Comparison of ENCODE assay signal across 22 cellular contexts in genomic region chr1:178960781-178961180, GRCh38.
DNase-seq lines count a peak whose midpoint lies in the region; ATAC-seq, FAIRE-seq and TF ChIP-seq lines count a peak whose summit lies in the region.
"Had no signal": no experiment of that assay in that cellular context is flagged by ENCODE, and none has a peak within 500 bp of the region (broad histone marks: within the 10 kb centered on the region; RNA-seq: fewer than 3 reads in every experiment).

No MANE protein-coding gene starts in this region.

- H2BK20ac ChIP-seq in H1 (ENCODE audit: low read length): no peak overlapping the region

- H3K4me3 Mint-ChIP-seq in activated CD4-positive, alpha-beta memory T cell treated with anti-CD3 and anti-CD28 coated beads, Interleukin-2, amount 10 ng/mL, durations not matched to agents 7 days and 5 days: no peak overlapping the region
- H3K4me3 Mint-ChIP-seq in WTC11: no peak overlapping the region
- H3K4me3 Mint-ChIP-seq: CD4-positive, CD25-positive, alpha-beta regulatory T cell; CD8-positive, alpha-beta memory T cell; H9 had no signal

- H3K9me3 ChIP-seq in H1 (ENCODE audit: insufficient read depth in 2 of 2, low read depth in 1 of 2, low read length in 1 of 2): peaks cover 4 to 5% of the 10 kb centered on the region in 2 experiments; a peak in 2 of 4 replicates
- H3K9me3 ChIP-seq in effector memory CD4-positive, alpha-beta T cell (ENCODE audit: control insufficient read depth, low read length): no peaks in the 10 kb centered on the region
- H3K9me3 ChIP-seq: BE2C had no signal

- H3K27ac Mint-ChIP-seq in activated CD4-positive, alpha-beta memory T cell treated with anti-CD3 and anti-CD28 coated beads, Interleukin-2, amount 10 ng/mL, durations not matched to agents 7 days and 5 days: no peak overlapping the region
- H3K27ac Mint-ChIP-seq in WTC11: no peak overlapping the region
- H3K27ac Mint-ChIP-seq: CD4-positive, CD25-positive, alpha-beta regulatory T cell; H9 had no signal

- H3K4me1 Mint-ChIP-seq in activated CD4-positive, alpha-beta memory T cell treated with anti-CD3 and anti-CD28 coated beads, Interleukin-2, amount 10 ng/mL, durations not matched to agents 7 days and 5 days: no peaks in the 10 kb centered on the region
- H3K4me1 Mint-ChIP-seq in WTC11: no peaks in the 10 kb centered on the region
- H3K4me1 Mint-ChIP-seq: CD4-positive, CD25-positive, alpha-beta regulatory T cell; CD8-positive, alpha-beta memory T cell had no signal

- no peaks in the 10 kb centered on the region for H3K4me1 ChIP-seq in H1 (replicated peaks in 1 of 4; ENCODE audit: control insufficient read depth in 3 of 4, insufficient read depth in 4 of 4, low read length in 3 of 4)
- H3K4me1 ChIP-seq in effector memory CD4-positive, alpha-beta T cell (ENCODE audit: control insufficient read depth, insufficient read depth, low read length, poor library complexity, severe bottlenecking): no peaks in the 10 kb centered on the region
- H3K4me1 ChIP-seq: BE2C had no signal

- ATAC-seq in WTC11 (no peak), GM21526 (IDR thresholded peaks at IDR 0.05; ENCODE audit: low FRiP score, unreplicated experiment) (no peak)
- ATAC-seq: HepG2 had no signal

- no peak for FAIRE-seq in H1 (lab: Jason Lieb, UNC)
- FAIRE-seq: GM12891, GM18507, HepG2 had no signal

- H4K5ac ChIP-seq in H1 (ENCODE audit: insufficient read length, low read depth, low read length): no peak overlapping the region

- H2BK120ac ChIP-seq in H1 (replicated peaks; ENCODE audit: low read depth, low read length): no peak overlapping the region

- no peaks in the 10 kb centered on the region for H3K36me3 Mint-ChIP-seq in activated CD4-positive, alpha-beta memory T cell treated with anti-CD3 and anti-CD28 coated beads, Interleukin-2, amount 10 ng/mL, durations not matched to agents 7 days and 5 days (ENCODE audit: low read depth)
- peaks cover 10% of the 10 kb centered on the region for H3K36me3 Mint-ChIP-seq in WTC11
- H3K36me3 Mint-ChIP-seq: CD4-positive, CD25-positive, alpha-beta regulatory T cell; CD8-positive, alpha-beta memory T cell had no signal

- TF ChIP-seq EP300 in H1 (IDR thresholded peaks at IDR 0.05; ENCODE audit: borderline replicate concordance in 1 of 2, low read depth in 2 of 2, low read length in 2 of 2): no peak

- H3K23ac ChIP-seq in H1 (ENCODE audit: insufficient read length): no peak overlapping the region

- no peaks in the 10 kb centered on the region for H3K9me3 Mint-ChIP-seq in activated CD4-positive, alpha-beta memory T cell treated with anti-CD3 and anti-CD28 coated beads, Interleukin-2, amount 10 ng/mL, durations not matched to agents 7 days and 5 days
- H3K9me3 Mint-ChIP-seq in WTC11: peaks cover 25% of the 10 kb centered on the region

- H3K4me3 ChIP-seq in AG10803 (ENCODE audit: low read length): no peak overlapping the region
- H3K4me3 ChIP-seq in H1 (ENCODE audit: extremely low read depth in 1 of 4, insufficient read depth in 2 of 4, low read depth in 3 of 4, low read length in 4 of 4): no peak overlapping the region
- no peak overlapping the region for H3K4me3 ChIP-seq in effector memory CD4-positive, alpha-beta T cell (ENCODE audit: insufficient read depth, low read depth, low read length, poor library complexity, severe bottlenecking)

- no peaks in the 10 kb centered on the region for H3K36me3 ChIP-seq in H1 (ENCODE audit: control insufficient read depth in 2 of 4, insufficient read depth in 4 of 4, low read length in 3 of 4)
- no peaks in the 10 kb centered on the region for H3K36me3 ChIP-seq in effector memory CD4-positive, alpha-beta T cell (ENCODE audit: control insufficient read depth, insufficient read depth, low read length)
- H3K36me3 ChIP-seq: BE2C had no signal

- H3K27me3 ChIP-seq in H1 (replicated peaks in 1 of 4; ENCODE audit: control insufficient read depth in 3 of 4, extremely low read depth in 1 of 4, insufficient read depth in 3 of 4, low read length in 3 of 4): no peaks in the 10 kb centered on the region
- no peaks in the 10 kb centered on the region for H3K27me3 ChIP-seq in effector memory CD4-positive, alpha-beta T cell (replicated peaks; ENCODE audit: control insufficient read depth, insufficient read depth, low read length, poor library complexity, severe bottlenecking)
- H3K27me3 ChIP-seq: BE2C had no signal

- H4K20me1 ChIP-seq in H1 (replicated peaks in 1 of 2; ENCODE audit: control insufficient read depth in 1 of 2, insufficient read depth in 2 of 2, low read length in 2 of 2): no peaks in the 10 kb centered on the region

- TF ChIP-seq CTCF in AG10803 (conservative IDR thresholded peaks at IDR 0.05; ENCODE audit: low read length) (no peak), GM13977 (IDR thresholded peaks at IDR 0.05; ENCODE audit: extremely low read depth, insufficient read depth, missing control alignments) (no peak), H1 (IDR thresholded peaks at IDR 0.05; ENCODE audit: control extremely low read depth in 1 of 3, insufficient read depth in 1 of 3, low read depth in 1 of 3, low read length in 3 of 3) (no peak), WTC11 (IDR thresholded peaks at IDR 0.05) (no peak)

- 88% methylated on average over 6 of the region's 6 CpGs; no CpG with 5 or more reads in 1 of the 2 experiments for WGBS in H1 (ENCODE audit: extremely low coverage in 1 of 2, insufficient coverage in 1 of 2, insufficient read length in 1 of 2, insufficient replicate concordance in 2 of 2, low coverage in 1 of 2, low lambda C conversion rate in 2 of 2, missing lambda C conversion rate in 1 of 2), 2 experiments

- H3K18ac ChIP-seq in H1 (ENCODE audit: extremely low read depth, low read length): no peak overlapping the region

- DNase-seq in AG10803 (ENCODE audit: low read depth) (peak; percentile 30), GM13977 (ENCODE audit: low spot score) (peak; percentile 3), H1 (ENCODE audit: low read depth in 1 of 2, low spot score in 2 of 2) (no peak), mesenteric fat pad (ENCODE audit: low spot score) (peak; percentile 85), WTC11 (ENCODE audit: low spot score) (no peak)
- DNase-seq in activated CD4-positive, alpha-beta memory T cell treated with anti-CD3 and anti-CD28 coated beads, Interleukin-2, amount 10 ng/mL, durations not matched to agents 7 days and 5 days: no peak
- no peak for DNase-seq in effector memory CD4-positive, alpha-beta T cell
- DNase-seq: BE2C; C1 segment of cervical spinal cord; CD4-positive, CD25-positive, alpha-beta regulatory T cell; CD8-positive, alpha-beta memory T cell; COR-L47; DMS 273 treated with DMSO at 0.1 percent for 48 hours; DMS53; DND-41; EL; GOT3; H9 had no signal

- H3K9ac ChIP-seq in H1 (replicated peaks in 1 of 4; ENCODE audit: extremely low read depth in 1 of 4, low read depth in 3 of 4, low read length in 3 of 4): no peak overlapping the region

- no peak overlapping the region for H3K27ac ChIP-seq in H1 (ENCODE audit: low read depth, low read length)
- no peak overlapping the region for H3K27ac ChIP-seq in effector memory CD4-positive, alpha-beta T cell (ENCODE audit: insufficient read depth, low read length, poor library complexity, severe bottlenecking)

- no peaks in the 10 kb centered on the region for H3K23me2 ChIP-seq in H1 (ENCODE audit: low read depth, low read length)

- no peak overlapping the region for H3K4ac ChIP-seq in H1 (replicated peaks; ENCODE audit: insufficient read length, low read depth, low read length)

- 0 out of 2 replicates have a peak overlapping the region, but pooled peaks have one; percentile 81 for H2AFZ ChIP-seq in H1 (ENCODE audit: low read length)

- H3K14ac ChIP-seq in H1 (ENCODE audit: insufficient read length): no peak overlapping the region

- no peak overlapping the region for H3K56ac ChIP-seq in H1 (replicated peaks; ENCODE audit: insufficient read length, low read depth, low read length)

- H3K79me1 ChIP-seq in H1 (ENCODE audit: low read depth, low read length): no peaks in the 10 kb centered on the region

- TF ChIP-seq POLR2A in H1 (IDR thresholded peaks at IDR 0.05; ENCODE audit: control extremely low read depth in 1 of 2, low read depth in 2 of 2, low read length in 2 of 2): no peak

- no peak for TF ChIP-seq RAD21 in H1 (IDR thresholded peaks at IDR 0.05 in 1 of 2, conservative IDR thresholded peaks at IDR 0.05 in 1 of 2; ENCODE audit: low read depth in 2 of 2, low read length in 2 of 2)

- H4K8ac ChIP-seq in H1 (ENCODE audit: extremely low read depth, insufficient read depth, low read length): no peak overlapping the region

- H4K91ac ChIP-seq in H1 (replicated peaks; ENCODE audit: insufficient read length, low read length): no peak overlapping the region

- in situ Hi-C loops in GM13977 (cut with MboI; ENCODE audit: low pct_unique_long_range_greater_than_20kb, low sequenced_read_pairs, unreplicated experiment): no loop called here

- no peak overlapping the region for H3K4me2 ChIP-seq in H1 (ENCODE audit: insufficient read depth in 1 of 2, low read depth in 2 of 2, low read length in 2 of 2)

- H2BK5ac ChIP-seq in H1 (ENCODE audit: low read depth, low read length): no peak overlapping the region

- no peaks in the 10 kb centered on the region for H3K27me3 Mint-ChIP-seq in activated CD4-positive, alpha-beta memory T cell treated with anti-CD3 and anti-CD28 coated beads, Interleukin-2, amount 10 ng/mL, durations not matched to agents 7 days and 5 days
- H3K27me3 Mint-ChIP-seq in WTC11 (ENCODE audit: low read depth): 0 out of 2 replicates have a peak, but pooled peaks cover 3% of the 10 kb centered on the region
- H3K27me3 Mint-ChIP-seq: CD4-positive, CD25-positive, alpha-beta regulatory T cell had no signal

- H3K79me2 ChIP-seq in H1 (ENCODE audit: control insufficient read depth in 1 of 2, insufficient read depth in 2 of 2, low read length in 2 of 2): no peaks in the 10 kb centered on the region

- H2BK12ac ChIP-seq in H1 (ENCODE audit: low read depth, low read length): no peak overlapping the region

- CTCF ChIA-PET in H1 (lab: Charles Lee; ENCODE audit: partially characterized antibody) (interaction anchor here (0.8 to 1.6 kb wide), 2 partner anchors 22 to 24 kb away, joined by 3 to 4 read pairs; no protein-coding TSS in a partner anchor), WTC11 (lab: Charles Lee) (interaction anchor here (1.6 kb wide), 1 partner anchor 42 kb away, joined by 4 read pairs; no protein-coding TSS in a partner anchor)
- CTCF ChIA-PET in activated CD4-positive, alpha-beta memory T cell treated with anti-CD3 and anti-CD28 coated beads, Interleukin-2, amount 10 ng/mL, durations not matched to agents 7 days and 5 days (lab: Charles Lee): no interaction called here

- no peak overlapping the region for H2BK15ac ChIP-seq in H1 (ENCODE audit: low read length)

- no peak overlapping the region for H2AK5ac ChIP-seq in H1 (ENCODE audit: low read depth, low read length)

- POLR2A ChIA-PET in H1 (lab: Charles Lee; ENCODE audit: partially characterized antibody): no interaction called here
- POLR2A ChIA-PET in activated CD4-positive, alpha-beta memory T cell treated with anti-CD3 and anti-CD28 coated beads, Interleukin-2, amount 10 ng/mL, durations not matched to agents 7 days and 5 days (lab: Charles Lee): no interaction called here
- POLR2A ChIA-PET in WTC11 (lab: Charles Lee): no interaction called here

TF ChIP-seq in H1, 55 proteins besides CTCF, POLR2A, EP300 and RAD21 (continues in another document):
- no peak for TF ChIP-seq RBBP5 (IDR thresholded peaks at IDR 0.05; ENCODE audit: borderline replicate concordance, low read depth, low read length)

TF ChIP-seq in WTC11, 78 proteins besides CTCF, POLR2A, EP300 and RAD21 (continues in another document):
- no peak for TF ChIP-seq ETV6 (CRISPR knock-in tag; IDR thresholded peaks at IDR 0.05)

Comparison
In these comparisons a context has a peak if more than half of its experiments do, and no peak if none do; other contexts are left out.
1. DNase-seq: peak in AG10803 (single experiment), GM13977 (single experiment) and mesenteric fat pad (single experiment); none in H1 (0 of 2), activated CD4-positive, alpha-beta memory T cell treated with anti-CD3 and anti-CD28 coated beads, Interleukin-2, amount 10 ng/mL, durations not matched to agents 7 days and 5 days (single experiment), effector memory CD4-positive, alpha-beta T cell (0 of 3) and WTC11 (single experiment).